ENCODE assay signal across 7 cellular contexts in the genomic region with DNA sequence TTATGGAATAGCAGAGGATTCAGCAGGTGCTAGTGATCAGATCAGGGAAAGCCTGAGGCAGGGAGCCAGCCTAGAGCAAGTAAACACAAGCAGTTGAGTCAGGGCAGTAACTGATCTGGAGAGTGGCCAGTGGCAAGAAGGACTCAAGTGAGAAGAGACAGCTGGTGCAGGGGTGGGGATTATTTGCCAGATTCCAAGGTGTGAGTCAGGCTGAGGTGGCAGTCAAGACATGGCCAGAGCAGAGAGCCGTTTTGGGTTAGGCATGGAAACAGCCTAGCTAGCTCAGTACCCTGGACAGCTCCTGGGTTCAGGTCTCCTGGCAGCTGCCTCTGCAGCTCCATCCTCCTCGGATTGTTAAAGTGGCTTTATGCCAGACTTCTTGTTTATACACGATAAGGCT.
DNase-seq lines count a peak whose midpoint lies in the region; ATAC-seq, FAIRE-seq and TF ChIP-seq lines count a peak whose summit lies in the region.

No MANE protein-coding gene starts in this region.

- H3K27ac ChIP-seq in liver (ENCODE audit: low read depth in 1 of 2, low read length in 2 of 2): no peak overlapping the region

- H3K4me3 ChIP-seq in liver (ENCODE audit: low read depth in 1 of 3, low read length in 3 of 3): no peak overlapping the region

- no peaks in the 10 kb centered on the region for H3K27me3 ChIP-seq in liver (ENCODE audit: control insufficient read depth in 4 of 4, insufficient read depth in 4 of 4, low read length in 3 of 4)

- H3K4me1 ChIP-seq in liver (ENCODE audit: control insufficient read depth in 4 of 4, insufficient read depth in 4 of 4, low read length in 3 of 4): peaks cover 0 to 5% (median 0%) of the 10 kb centered on the region in 4 donors

- TF ChIP-seq CTCF in liver (IDR thresholded peaks at IDR 0.05; ENCODE audit: low read depth, low read length, missing input control): no peak

- H3K9me3 ChIP-seq in liver (ENCODE audit: control insufficient read depth in 4 of 4, low read length in 3 of 4): no peaks in the 10 kb centered on the region

- no peak for TF ChIP-seq POLR2A in H54 (IDR thresholded peaks at IDR 0.05; ENCODE audit: low read depth, low read length)

- DNase-seq in H54 (ENCODE audit: insufficient read length, low spot score) (peak; percentile 40), NCI-H1092 (lab: John Stamatoyannopoulos, UW) (peak; percentile 15), amniotic epithelial cell (ENCODE audit: low read depth) (peak; percentile 21)

- no peak overlapping the region for H3K9ac ChIP-seq in liver (ENCODE audit: low read depth in 1 of 2, low read length in 2 of 2)

- FAIRE-seq in H54 (lab: Jason Lieb, UNC): peak; percentile 66

- ATAC-seq in HG03342 (IDR thresholded peaks at IDR 0.05; ENCODE audit: unreplicated experiment): no peak
- ATAC-seq in GM19324 (IDR thresholded peaks at IDR 0.05; ENCODE audit: low FRiP score, unreplicated experiment): no peak
- ATAC-seq in HG02588 (IDR thresholded peaks at IDR 0.05; ENCODE audit: unreplicated experiment): no peak

- H3K36me3 ChIP-seq in liver (ENCODE audit: control insufficient read depth in 4 of 4, insufficient read depth in 3 of 4, low read depth in 1 of 4, low read length in 3 of 4): no peaks in the 10 kb centered on the region

- peak; percentile 40 to 69 for TF ChIP-seq RAD21 in liver (IDR thresholded peaks at IDR 0.05)

- under 1% methylated on average over 3 of the region's 3 CpGs for WGBS in liver

TF ChIP-seq in liver, 16 proteins besides CTCF, POLR2A, EP300 and RAD21:
- TF ChIP-seq, protein P1, sequence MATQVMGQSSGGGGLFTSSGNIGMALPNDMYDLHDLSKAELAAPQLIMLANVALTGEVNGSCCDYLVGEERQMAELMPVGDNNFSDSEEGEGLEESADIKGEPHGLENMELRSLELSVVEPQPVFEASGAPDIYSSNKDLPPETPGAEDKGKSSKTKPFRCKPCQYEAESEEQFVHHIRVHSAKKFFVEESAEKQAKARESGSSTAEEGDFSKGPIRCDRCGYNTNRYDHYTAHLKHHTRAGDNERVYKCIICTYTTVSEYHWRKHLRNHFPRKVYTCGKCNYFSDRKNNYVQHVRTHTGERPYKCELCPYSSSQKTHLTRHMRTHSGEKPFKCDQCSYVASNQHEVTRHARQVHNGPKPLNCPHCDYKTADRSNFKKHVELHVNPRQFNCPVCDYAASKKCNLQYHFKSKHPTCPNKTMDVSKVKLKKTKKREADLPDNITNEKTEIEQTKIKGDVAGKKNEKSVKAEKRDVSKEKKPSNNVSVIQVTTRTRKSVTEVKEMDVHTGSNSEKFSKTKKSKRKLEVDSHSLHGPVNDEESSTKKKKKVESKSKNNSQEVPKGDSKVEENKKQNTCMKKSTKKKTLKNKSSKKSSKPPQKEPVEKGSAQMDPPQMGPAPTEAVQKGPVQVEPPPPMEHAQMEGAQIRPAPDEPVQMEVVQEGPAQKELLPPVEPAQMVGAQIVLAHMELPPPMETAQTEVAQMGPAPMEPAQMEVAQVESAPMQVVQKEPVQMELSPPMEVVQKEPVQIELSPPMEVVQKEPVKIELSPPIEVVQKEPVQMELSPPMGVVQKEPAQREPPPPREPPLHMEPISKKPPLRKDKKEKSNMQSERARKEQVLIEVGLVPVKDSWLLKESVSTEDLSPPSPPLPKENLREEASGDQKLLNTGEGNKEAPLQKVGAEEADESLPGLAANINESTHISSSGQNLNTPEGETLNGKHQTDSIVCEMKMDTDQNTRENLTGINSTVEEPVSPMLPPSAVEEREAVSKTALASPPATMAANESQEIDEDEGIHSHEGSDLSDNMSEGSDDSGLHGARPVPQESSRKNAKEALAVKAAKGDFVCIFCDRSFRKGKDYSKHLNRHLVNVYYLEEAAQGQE (IDR thresholded peaks at IDR 0.05): peak; percentile 100
- TF ChIP-seq, protein P2, sequence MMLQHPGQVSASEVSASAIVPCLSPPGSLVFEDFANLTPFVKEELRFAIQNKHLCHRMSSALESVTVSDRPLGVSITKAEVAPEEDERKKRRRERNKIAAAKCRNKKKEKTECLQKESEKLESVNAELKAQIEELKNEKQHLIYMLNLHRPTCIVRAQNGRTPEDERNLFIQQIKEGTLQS (IDR thresholded peaks at IDR 0.05): no peak
- TF ChIP-seq FOXA1 (IDR thresholded peaks at IDR 0.05) (no peak), ZBTB33 (IDR thresholded peaks at IDR 0.05) (no peak), SP1 (IDR thresholded peaks at IDR 0.05) (no peak), RXRA (IDR thresholded peaks at IDR 0.05) (peak; percentile 35 to 41), FOXA2 (IDR thresholded peaks at IDR 0.05) (peak; percentile 25), YY1 (IDR thresholded peaks at IDR 0.05) (no peak), HNF4A (conservative IDR thresholded peaks at IDR 0.05) (peak; percentile 44 to 52), GABPA (IDR thresholded peaks at IDR 0.05 in 1 of 2, conservative IDR thresholded peaks at IDR 0.05 in 1 of 2) (no peak), HNF4G (IDR thresholded peaks at IDR 0.05) (no peak), TAF1 (conservative IDR thresholded peaks at IDR 0.05) (no peak), NR2F2 (IDR thresholded peaks at IDR 0.05) (no peak), EGR1 (IDR thresholded peaks at IDR 0.05; ENCODE audit: low read depth in 2 of 2) (no peak)
- TF ChIP-seq, protein P3, sequence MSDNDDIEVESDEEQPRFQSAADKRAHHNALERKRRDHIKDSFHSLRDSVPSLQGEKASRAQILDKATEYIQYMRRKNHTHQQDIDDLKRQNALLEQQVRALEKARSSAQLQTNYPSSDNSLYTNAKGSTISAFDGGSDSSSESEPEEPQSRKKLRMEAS (IDR thresholded peaks at IDR 0.05): no peak
TF ChIP-seq in liver: peak in this region for 4.
